ENCODE assay signal across 32 cellular contexts in genomic region chr7:96400001-96400400, GRCh38.
"Had no signal": no experiment of that assay in that cellular context is flagged by ENCODE, and none has a peak within 500 bp of the region (broad histone marks: within the 10 kb centered on the region; RNA-seq: fewer than 3 reads in every experiment).

No MANE protein-coding gene starts in this region.

- H3K36me3 Mint-ChIP-seq: activated naive CD8-positive, alpha-beta T cell had no signal

- H3K4me1 ChIP-seq: esophagus muscularis mucosa, gastroesophageal sphincter had no signal

- H3K36me3 ChIP-seq: brain microvascular endothelial cell, esophagus muscularis mucosa, gastroesophageal sphincter, heart right ventricle had no signal

- H3K4me3 Mint-ChIP-seq: activated CD4-positive, alpha-beta memory T cell treated with anti-CD3 and anti-CD28 coated beads, Interleukin-2, amount 10 ng/mL, durations not matched to agents 7 days and 5 days; activated CD4-positive, alpha-beta T cell treated with anti-CD3 and anti-CD28 coated beads for 36 hours; activated CD4-positive, alpha-beta T cell treated with anti-CD3 and anti-CD28 coated beads, Interleukin-2, amount 10 ng/mL, durations not matched to agents 24 days and 14 days; activated naive CD8-positive, alpha-beta T cell; activated T-cell treated with anti-CD3 and anti-CD28 coated beads, Interleukin-2, amount 50 U/mL, for 24 hours; activated T-cell treated with anti-CD3 and anti-CD28 coated beads, Interleukin-2, amount 50 U/mL, for 72 hours; activated T-helper 17 cell treated with anti-CD3 and anti-CD28 coated beads, Interleukin-2, amount 50 U/mL, for 72 hours; T-helper 17 cell; T-helper 2 cell treated with Interferon-gamma antibody and Interleukin-4, amounts not matched to agents 5 μg/mL and 100 μg/mL, for 36 hours had no signal

- H3K4me1 Mint-ChIP-seq: activated CD4-positive, alpha-beta memory T cell treated with anti-CD3 and anti-CD28 coated beads, Interleukin-2, amount 10 ng/mL, durations not matched to agents 7 days and 5 days; activated CD4-positive, alpha-beta T cell treated with anti-CD3 and anti-CD28 coated beads for 36 hours; activated CD4-positive, alpha-beta T cell treated with anti-CD3 and anti-CD28 coated beads, Interleukin-2, amount 10 ng/mL, durations not matched to agents 24 days and 14 days; activated T-helper 17 cell treated with anti-CD3 and anti-CD28 coated beads, Interleukin-2, amount 50 U/mL, for 72 hours; T-helper 17 cell had no signal

- H3K27ac ChIP-seq: brain microvascular endothelial cell, esophagus muscularis mucosa, gastroesophageal sphincter, heart right ventricle had no signal

- H3K27ac Mint-ChIP-seq: activated CD4-positive, alpha-beta memory T cell treated with anti-CD3 and anti-CD28 coated beads, Interleukin-2, amount 10 ng/mL, durations not matched to agents 7 days and 5 days; activated CD4-positive, alpha-beta T cell treated with anti-CD3 and anti-CD28 coated beads for 36 hours; activated CD4-positive, alpha-beta T cell treated with anti-CD3 and anti-CD28 coated beads, Interleukin-2, amount 10 ng/mL, durations not matched to agents 24 days and 14 days; activated naive CD8-positive, alpha-beta T cell; activated T-cell treated with anti-CD3 and anti-CD28 coated beads, Interleukin-2, amount 50 U/mL, for 24 hours; activated T-cell treated with anti-CD3 and anti-CD28 coated beads, Interleukin-2, amount 50 U/mL, for 72 hours; activated T-helper 17 cell treated with anti-CD3 and anti-CD28 coated beads, Interleukin-2, amount 50 U/mL, for 72 hours; T-helper 17 cell; T-helper 2 cell treated with Interferon-gamma antibody and Interleukin-4, amounts not matched to agents 5 μg/mL and 100 μg/mL, for 36 hours had no signal

- DNase-seq: activated CD4-positive, alpha-beta memory T cell treated with anti-CD3 and anti-CD28 coated beads, Interleukin-2, amount 10 ng/mL, durations not matched to agents 7 days and 5 days; activated CD4-positive, alpha-beta T cell treated with anti-CD3 and anti-CD28 coated beads for 36 hours; activated CD4-positive, alpha-beta T cell treated with anti-CD3 and anti-CD28 coated beads, Interleukin-2, amount 10 ng/mL, durations not matched to agents 24 days and 14 days; activated CD4-positive, alpha-beta T cell treated with anti-CD3 and anti-CD28 coated beads, Interleukin-2, amount 50 U/mL, for 4 hours; activated CD4-positive, CD25-positive, alpha-beta regulatory T cell; activated CD4-positive, CD25-positive, alpha-beta regulatory T cell treated with anti-CD3 and anti-CD28 coated beads, Interleukin-2, amount 50 U/mL, for 72 hours; activated CD8-positive, alpha-beta memory T cell treated with anti-CD3 and anti-CD28 coated beads, Interleukin-2, amount 50 U/mL, for 48 hours; activated effector memory CD4-positive, alpha-beta T cell treated with Interleukin-2 at 50 U/mL for 16 hours; activated gamma-delta T cell treated with Interleukin-2 at 50 U/mL for 16 hours; activated naive CD4-positive, alpha-beta T cell treated with anti-CD3 and anti-CD28 coated beads, Interleukin-2, amount 50 U/mL, for 16 hours; activated naive CD4-positive, alpha-beta T cell treated with Interleukin-2 at 50 U/mL for 16 hours; activated T-cell treated with anti-CD3 and anti-CD28 coated beads for 4 hours; activated T-cell treated with anti-CD3 and anti-CD28 coated beads, Interleukin-2, amount 50 U/mL, for 24 hours; activated T-cell treated with anti-CD3 and anti-CD28 coated beads, Interleukin-2, amount 50 U/mL, for 72 hours; amniotic stem cell; anterior cingulate cortex; brain microvascular endothelial cell; caudate nucleus; cortex of kidney; dermis blood vessel endothelial cell; effector CD4-positive, alpha-beta T cell; erythroblast; foreskin melanocyte; heart right ventricle; T-helper 1 cell; T-helper 17 cell; T1000 had no signal

- H3K27me3 ChIP-seq: brain microvascular endothelial cell, esophagus muscularis mucosa, heart right ventricle had no signal

- H3K9me3 ChIP-seq: esophagus muscularis mucosa, gastroesophageal sphincter had no signal

- H3K9me3 Mint-ChIP-seq: activated CD4-positive, alpha-beta memory T cell treated with anti-CD3 and anti-CD28 coated beads, Interleukin-2, amount 10 ng/mL, durations not matched to agents 7 days and 5 days; activated CD4-positive, alpha-beta T cell treated with anti-CD3 and anti-CD28 coated beads, Interleukin-2, amount 10 ng/mL, durations not matched to agents 24 days and 14 days; activated T-cell treated with anti-CD3 and anti-CD28 coated beads, Interleukin-2, amount 50 U/mL, for 24 hours had no signal

- H3K4me3 ChIP-seq: esophagus muscularis mucosa, gastroesophageal sphincter, heart right ventricle had no signal
